In the genomic region with DNA sequence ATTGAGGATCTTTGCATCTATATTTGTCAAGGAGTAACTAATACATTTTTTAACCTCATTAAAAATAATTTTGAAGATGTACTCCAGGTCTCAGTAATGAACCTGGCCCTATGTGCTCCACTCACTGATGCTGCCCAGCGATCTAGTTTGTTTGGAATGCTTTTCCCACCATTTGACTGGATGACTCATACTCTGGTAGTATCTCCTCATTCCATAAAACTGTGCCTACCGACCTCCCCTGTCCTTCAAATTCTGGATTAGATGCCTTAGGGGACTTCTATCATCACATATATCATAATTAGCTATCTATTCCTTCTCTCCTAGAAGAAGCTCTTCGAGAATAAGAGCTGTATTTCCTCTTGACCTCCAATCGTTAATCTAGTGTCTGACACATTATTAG, we compare ENCODE assay signal across 13 cellular contexts.
DNase-seq lines count a peak whose midpoint lies in the region; ATAC-seq, FAIRE-seq and TF ChIP-seq lines count a peak whose summit lies in the region.
"Had no signal": no experiment of that assay in that cellular context is flagged by ENCODE, and none has a peak within 500 bp of the region (broad histone marks: within the 10 kb centered on the region; RNA-seq: fewer than 3 reads in every experiment).

No MANE protein-coding gene starts in this region.

- in situ Hi-C loops in K562 (cut with MboI) = no loop called here
- in situ Hi-C loops in HepG2 (cut with HindIII; ENCODE audit: extremely low pct_ligation_motif_present, low pct_unique_long_range_greater_than_20kb) = no loop called here

- H3K9me3 ChIP-seq in K562 (replicated peaks; ENCODE audit: control insufficient read depth, insufficient read depth, low read depth, low read length) (no peaks in the 10 kb centered on the region), HepG2 (ENCODE audit: low read length) (peaks cover 7% of the 10 kb centered on the region; the same call in 1 of the 2 replicates)
- H3K9me3 ChIP-seq: colonic mucosa had no signal

- H3K9ac ChIP-seq in K562 (ENCODE audit: insufficient read depth in 1 of 2, low read depth in 2 of 2, low read length in 2 of 2) (no peak overlapping the region), HepG2 (ENCODE audit: insufficient read depth, low read depth, low read length) (no peak overlapping the region)

- DNase-seq in COLO829 (ENCODE audit: low spot score) (peak; percentile 19), HuH-7 (ENCODE audit: low spot score) (peak; percentile 17), K562 (ENCODE audit: extremely low read depth in 1 of 4, low spot score in 3 of 4) (no peak), HepG2 (ENCODE audit: low spot score) (peak; percentile 43), NCI-H2227 treated with DMSO at 0.1 percent for 48 hours (lab: John Stamatoyannopoulos, UW) (no peak), NCI-H2196 treated with DMSO at 0.1 percent for 48 hours (lab: John Stamatoyannopoulos, UW; ENCODE audit: unreplicated experiment) (no peak)
- DNase-seq: activated T-cell treated with anti-CD3 and anti-CD28 coated beads, Interleukin-2, amount 50 U/mL, for 1 hour; colonic mucosa; DMS79; heart left ventricle; small intestine had no signal

- no peaks in the 10 kb centered on the region for H3K4me1 ChIP-seq in K562 (replicated peaks in 1 of 2; ENCODE audit: control insufficient read depth in 2 of 2, insufficient read depth in 2 of 2, low read length in 2 of 2)
- peaks cover 7% of the 10 kb centered on the region; the same call in 1 of the 2 replicates for H3K4me1 ChIP-seq in HepG2 (ENCODE audit: insufficient read depth, low read length)
- H3K4me1 ChIP-seq: colonic mucosa had no signal

- H3K27ac ChIP-seq in K562 (ENCODE audit: extremely low read depth, low read depth, low read length) = no peak overlapping the region
- no peak overlapping the region for H3K27ac ChIP-seq in HepG2 (ENCODE audit: extremely low read length, insufficient read depth, low read length)
- H3K27ac ChIP-seq: colonic mucosa, heart left ventricle had no signal

- TF ChIP-seq CTCF in K562 (IDR thresholded peaks at IDR 0.05 in 2 of 3, conservative IDR thresholded peaks at IDR 0.05 in 1 of 3; ENCODE audit: insufficient read depth in 2 of 3, low read depth in 1 of 3, low read length in 3 of 3) = no peak
- TF ChIP-seq CTCF in HepG2 (CRISPR knock-in tag; IDR thresholded peaks at IDR 0.05) = no peak

- H4K20me1 ChIP-seq in K562 (replicated peaks; ENCODE audit: control insufficient read depth, insufficient read depth, low read length) = no peaks in the 10 kb centered on the region
- peaks cover 9% of the 10 kb centered on the region; the same call in 1 of the 2 replicates for H4K20me1 ChIP-seq in HepG2 (ENCODE audit: insufficient read depth, low read length)

- H3K4me2 ChIP-seq in K562 (ENCODE audit: insufficient read depth, low read length) = no peak overlapping the region
- no peak overlapping the region for H3K4me2 ChIP-seq in HepG2 (ENCODE audit: low read depth, low read length)

- CTCF ChIA-PET in K562 (lab: Yijun Ruan, JAX; ENCODE audit: low intra/inter-chr PET ratio) = no interaction called here
- CTCF ChIA-PET in HepG2 (lab: Yijun Ruan, JAX; ENCODE audit: low intra/inter-chr PET ratio, low total read pairs) = no interaction called here

- H3K9me1 ChIP-seq in K562 (ENCODE audit: control insufficient read depth, insufficient read depth, low read length) = no peaks in the 10 kb centered on the region

- WGBS in K562 (ENCODE audit: insufficient coverage, low coverage, missing lambda C conversion rate) = 10% methylated on average over 4 of the region's 4 CpGs
- WGBS in HepG2 (ENCODE audit: low lambda C conversion rate) = 73% methylated on average over 4 of the region's 4 CpGs

- ATAC-seq in K562 (no peak), HepG2 (peak; percentile 59; the same call in 2 of the 3 replicates), HG02678 (IDR thresholded peaks at IDR 0.05; ENCODE audit: unreplicated experiment) (no peak), GM21526 (IDR thresholded peaks at IDR 0.05; ENCODE audit: low FRiP score, unreplicated experiment) (no peak)
- ATAC-seq: heart left ventricle had no signal

- TF ChIP-seq EP300 in K562 (IDR thresholded peaks at IDR 0.05; ENCODE audit: low read length) = no peak
- TF ChIP-seq EP300 in HepG2 (IDR thresholded peaks at IDR 0.05; ENCODE audit: low read depth in 2 of 2, low read length in 2 of 2) = no peak
- no peak for TF ChIP-seq EP300 in HepG2 (CRISPR knock-in tag; IDR thresholded peaks at IDR 0.05; ENCODE audit: borderline replicate concordance)

- H3K79me2 ChIP-seq in K562 (ENCODE audit: control insufficient read depth, insufficient read depth, low read length) (no peaks in the 10 kb centered on the region), HepG2 (ENCODE audit: insufficient read depth, low read length) (peaks cover 51% of the 10 kb centered on the region)

- no peak for TF ChIP-seq POLR2A in K562 (conservative IDR thresholded peaks at IDR 0.05)
- TF ChIP-seq POLR2A in HepG2 (IDR thresholded peaks at IDR 0.05; ENCODE audit: insufficient read depth in 1 of 2, low read depth in 2 of 2, low read length in 2 of 2) = no peak

- no peak for TF ChIP-seq RAD21 in K562 (CRISPR knock-in tag; conservative IDR thresholded peaks at IDR 0.05 in 1 of 2, IDR thresholded peaks at IDR 0.05 in 1 of 2)
- no peak for TF ChIP-seq RAD21 in HepG2 (CRISPR knock-in tag; IDR thresholded peaks at IDR 0.05)

- H3K4me3 ChIP-seq in K562 (no peak overlapping the region), HepG2 (replicated peaks in 1 of 3; ENCODE audit: insufficient read depth in 1 of 3, low read depth in 2 of 3, low read length in 3 of 3) (no peak overlapping the region)
- H3K4me3 ChIP-seq: colonic mucosa, heart left ventricle had no signal

- H3K36me3 ChIP-seq in K562 (ENCODE audit: control insufficient read depth, insufficient read depth, low read length) = no peaks in the 10 kb centered on the region
- H3K36me3 ChIP-seq in HepG2 (replicated peaks in 1 of 2; ENCODE audit: control insufficient read depth in 1 of 2, insufficient read depth in 2 of 2, low read length in 2 of 2) = no peaks in the 10 kb centered on the region
- H3K36me3 ChIP-seq: colonic mucosa had no signal

- H2AFZ ChIP-seq in K562 (ENCODE audit: low read depth, low read length) (no peak overlapping the region), HepG2 (ENCODE audit: low read length) (no peak overlapping the region)

- no TSS peak for BruUV-seq in K562 (replicated peaks; lab: Mats Ljungman, UMichigan)
- BruUV-seq in HepG2 (replicated peaks; lab: Mats Ljungman, UMichigan) = no TSS peak

- H3K27me3 ChIP-seq in K562 (ENCODE audit: control insufficient read depth in 2 of 2, insufficient read depth in 2 of 2, low read length in 2 of 2) (no peaks in the 10 kb centered on the region), HepG2 (ENCODE audit: control insufficient read depth in 1 of 2, insufficient read depth in 2 of 2, low read length in 2 of 2) (no peaks in the 10 kb centered on the region)
- H3K27me3 ChIP-seq: colonic mucosa, heart left ventricle had no signal

- POLR2A ChIA-PET in K562 (lab: Yijun Ruan, JAX) = interaction anchor here (0.8 kb wide), 1 partner anchor 227 kb away, joined by 3 read pairs; no protein-coding TSS in a partner anchor
- POLR2A ChIA-PET in HepG2 (lab: Yijun Ruan, JAX) = no interaction called here

- intact Hi-C loops in K562 (cut with micrococcal nuclease) (no loop called here), HepG2 (cut with micrococcal nuclease; ENCODE audit: unreplicated experiment) (no loop called here)

- FAIRE-seq in K562 (lab: Jason Lieb, UNC) (no peak), HepG2 (lab: Jason Lieb, UNC) (no peak)
- FAIRE-seq: small intestine had no signal

TF ChIP-seq in K562, 482 proteins besides CTCF, POLR2A, EP300 and RAD21 (continues in another document):
- TF ChIP-seq NR3C1 (CRISPR knock-in tag; IDR thresholded peaks at IDR 0.05) (no peak), POLR3G (IDR thresholded peaks at IDR 0.05; ENCODE audit: extremely low read depth, insufficient read length, insufficient replicate concordance) (no peak), JUND (IDR thresholded peaks at IDR 0.05; ENCODE audit: borderline replicate concordance, low read depth, low read length) (peak; percentile 31; the same call in 1 of the 2 replicates), JUND (tag; IDR thresholded peaks at IDR 0.05; ENCODE audit: borderline replicate concordance, low read depth, low read length) (no peak)
- TF ChIP-seq, protein P1, sequence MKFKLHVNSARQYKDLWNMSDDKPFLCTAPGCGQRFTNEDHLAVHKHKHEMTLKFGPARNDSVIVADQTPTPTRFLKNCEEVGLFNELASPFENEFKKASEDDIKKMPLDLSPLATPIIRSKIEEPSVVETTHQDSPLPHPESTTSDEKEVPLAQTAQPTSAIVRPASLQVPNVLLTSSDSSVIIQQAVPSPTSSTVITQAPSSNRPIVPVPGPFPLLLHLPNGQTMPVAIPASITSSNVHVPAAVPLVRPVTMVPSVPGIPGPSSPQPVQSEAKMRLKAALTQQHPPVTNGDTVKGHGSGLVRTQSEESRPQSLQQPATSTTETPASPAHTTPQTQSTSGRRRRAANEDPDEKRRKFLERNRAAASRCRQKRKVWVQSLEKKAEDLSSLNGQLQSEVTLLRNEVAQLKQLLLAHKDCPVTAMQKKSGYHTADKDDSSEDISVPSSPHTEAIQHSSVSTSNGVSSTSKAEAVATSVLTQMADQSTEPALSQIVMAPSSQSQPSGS (CRISPR knock-in tag; IDR thresholded peaks at IDR 0.05) = no peak

TF ChIP-seq in HepG2, 621 proteins besides CTCF, POLR2A, EP300 and RAD21:
- TF ChIP-seq FOSL2 (CRISPR knock-in tag; IDR thresholded peaks at IDR 0.05) = peak; percentile 79
- no peak for TF ChIP-seq SMYD3 (CRISPR knock-in tag; IDR thresholded peaks at IDR 0.05)
- no peak for TF ChIP-seq FOSL1 (CRISPR knock-in tag; IDR thresholded peaks at IDR 0.05; ENCODE audit: borderline replicate concordance)
- TF ChIP-seq, protein P2, sequence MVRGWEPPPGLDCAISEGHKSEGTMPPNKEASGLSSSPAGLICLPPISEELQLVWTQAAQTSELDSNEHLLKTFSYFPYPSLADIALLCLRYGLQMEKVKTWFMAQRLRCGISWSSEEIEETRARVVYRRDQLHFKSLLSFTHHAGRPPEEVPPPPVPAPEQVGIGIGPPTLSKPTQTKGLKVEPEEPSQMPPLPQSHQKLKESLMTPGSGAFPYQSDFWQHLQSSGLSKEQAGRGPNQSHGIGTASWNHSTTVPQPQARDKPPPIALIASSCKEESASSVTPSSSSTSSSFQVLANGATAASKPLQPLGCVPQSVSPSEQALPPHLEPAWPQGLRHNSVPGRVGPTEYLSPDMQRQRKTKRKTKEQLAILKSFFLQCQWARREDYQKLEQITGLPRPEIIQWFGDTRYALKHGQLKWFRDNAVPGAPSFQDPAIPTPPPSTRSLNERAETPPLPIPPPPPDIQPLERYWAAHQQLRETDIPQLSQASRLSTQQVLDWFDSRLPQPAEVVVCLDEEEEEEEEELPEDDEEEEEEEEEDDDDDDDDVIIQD (CRISPR knock-in tag; IDR thresholded peaks at IDR 0.05; ENCODE audit: low read depth) = peak; percentile 21; the same call in 1 of the 2 replicates
- no peak for TF ChIP-seq ZNF124 (CRISPR knock-in tag; IDR thresholded peaks at IDR 0.05)
- TF ChIP-seq, protein P3, sequence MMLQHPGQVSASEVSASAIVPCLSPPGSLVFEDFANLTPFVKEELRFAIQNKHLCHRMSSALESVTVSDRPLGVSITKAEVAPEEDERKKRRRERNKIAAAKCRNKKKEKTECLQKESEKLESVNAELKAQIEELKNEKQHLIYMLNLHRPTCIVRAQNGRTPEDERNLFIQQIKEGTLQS (CRISPR knock-in tag; IDR thresholded peaks at IDR 0.05) = 0 out of 2 replicates have a peak, but pooled peaks have one; percentile 18
TF ChIP-seq in HepG2: peak in this region for 3.

Comparison
In these comparisons a context has a peak if more than half of its experiments do, and no peak if none do; other contexts are left out.
1. DNase-seq: peak in COLO829 (single experiment), HuH-7 (single experiment) and HepG2 (single experiment); none in K562 (0 of 4), NCI-H2227 treated with DMSO at 0.1 percent for 48 hours (single experiment) and NCI-H2196 treated with DMSO at 0.1 percent for 48 hours (single experiment).